12 cellular contexts compared by ENCODE assay signal in genomic region chr18:8681196-8681595, GRCh38.
"Had no signal": no experiment of that assay in that cellular context is flagged by ENCODE, and none has a peak within 500 bp of the region (broad histone marks: within the 10 kb centered on the region; RNA-seq: fewer than 3 reads in every experiment).

No MANE protein-coding gene starts in this region.

- H3K9me3 Mint-ChIP-seq: central memory CD8-positive, alpha-beta T cell; dendritic cell treated with granulocyte-macrophage colony-stimulating factor and Interleukin-4, amounts not matched to agents 40 ng/mL and 50 ng/mL, for 4 days; stimulated activated naive CD8-positive, alpha-beta T cell treated with anti-CD3 and anti-CD28 coated beads, Interleukin-15, Interleukin-2, amounts not matched to agents 100 ng/mL and 50 ng/mL, for 24 hours had no signal

- H3K4me3 Mint-ChIP-seq: central memory CD8-positive, alpha-beta T cell; dendritic cell treated with granulocyte-macrophage colony-stimulating factor and Interleukin-4, amounts not matched to agents 40 ng/mL and 50 ng/mL, for 4 days; stimulated activated naive CD8-positive, alpha-beta T cell treated with anti-CD3 and anti-CD28 coated beads, Interleukin-15, Interleukin-2, amounts not matched to agents 100 ng/mL and 50 ng/mL, for 24 hours had no signal

- H3K36me3 ChIP-seq: adrenal gland, thoracic aorta, vagina had no signal

- H3K79me2 ChIP-seq: parathyroid adenoma had no signal

- H3K4me1 ChIP-seq: adrenal gland, parathyroid adenoma had no signal

- H3K27ac ChIP-seq: adrenal gland, parathyroid adenoma, thoracic aorta, vagina had no signal

- H3K27me3 ChIP-seq: adrenal gland, vagina had no signal

- H3K27ac Mint-ChIP-seq: dendritic cell treated with granulocyte-macrophage colony-stimulating factor and Interleukin-4, amounts not matched to agents 40 ng/mL and 50 ng/mL, for 4 days; stimulated activated naive CD8-positive, alpha-beta T cell treated with anti-CD3 and anti-CD28 coated beads, Interleukin-15, Interleukin-2, amounts not matched to agents 100 ng/mL and 50 ng/mL, for 24 hours had no signal

- H3K9me3 ChIP-seq: adrenal gland, thoracic aorta, vagina had no signal

- DNase-seq: activated CD4-positive, alpha-beta T cell treated with anti-CD3 and anti-CD28 coated beads for 4 hours; activated naive CD4-positive, alpha-beta T cell treated with anti-CD3 and anti-CD28 coated beads, Interleukin-2, amount 50 U/mL, for 16 hours; activated T-cell treated with anti-CD3 and anti-CD28 coated beads, Interleukin-2, amount 50 U/mL, for 1 hour; stimulated activated CD4-positive, alpha-beta T cell treated with anti-CD3 and anti-CD28 coated beads, Interleukin-15, amount 100 ng/mL, for 24 hours; stimulated activated CD4-positive, alpha-beta T cell treated with anti-CD3 and anti-CD28 coated beads, Interleukin-4, amount 100 ng/mL, for 24 hours had no signal

- H3K27me3 Mint-ChIP-seq: stimulated activated naive CD8-positive, alpha-beta T cell treated with anti-CD3 and anti-CD28 coated beads, Interleukin-15, Interleukin-2, amounts not matched to agents 100 ng/mL and 50 ng/mL, for 24 hours had no signal

- H2AFZ ChIP-seq: parathyroid adenoma had no signal

- H3K4me3 ChIP-seq: adrenal gland, thoracic aorta, vagina had no signal

- H3K4me1 Mint-ChIP-seq: central memory CD8-positive, alpha-beta T cell had no signal

- H3K9ac ChIP-seq: parathyroid adenoma had no signal
